9 cellular contexts compared by ENCODE assay signal in genomic region chr9:114397848-114398605, GRCh38. TPM values are rescaled to one million over a fixed set of nuclear protein-coding genes. Genes with fewer than 3 reads are reported as not detected.
DNase-seq lines count a peak whose midpoint lies in the region; ATAC-seq, FAIRE-seq and TF ChIP-seq lines count a peak whose summit lies in the region.
"Had no signal": no experiment of that assay in that cellular context is flagged by ENCODE, and none has a peak within 500 bp of the region (broad histone marks: within the 10 kb centered on the region; RNA-seq: fewer than 3 reads in every experiment).

No MANE protein-coding gene starts in this region.

- H3K27me3 ChIP-seq in HepG2 (ENCODE audit: control insufficient read depth in 1 of 2, insufficient read depth in 2 of 2, low read length in 2 of 2): no peaks in the 10 kb centered on the region

- H3K27me3 Mint-ChIP-seq in activated CD4-positive, alpha-beta T cell treated with anti-CD3 and anti-CD28 coated beads, Interleukin-2, amount 10 ng/mL, durations not matched to agents 7 days and 5 days: no peaks in the 10 kb centered on the region

- no peaks in the 10 kb centered on the region for H3K9me3 ChIP-seq in HepG2 (ENCODE audit: low read length)

- no peak for FAIRE-seq in HepG2 (lab: Jason Lieb, UNC)
- FAIRE-seq: colon had no signal

- H2AFZ ChIP-seq in HepG2 (ENCODE audit: low read length): no peak overlapping the region

- peak overlapping the region; percentile 91 for H3K4me3 Mint-ChIP-seq in activated CD4-positive, alpha-beta T cell treated with anti-CD3 and anti-CD28 coated beads, Interleukin-2, amount 10 ng/mL, durations not matched to agents 7 days and 5 days

- intact Hi-C loops in HepG2 (cut with micrococcal nuclease; ENCODE audit: unreplicated experiment): no loop called here

- H3K27ac Mint-ChIP-seq in activated CD4-positive, alpha-beta T cell treated with anti-CD3 and anti-CD28 coated beads, Interleukin-2, amount 10 ng/mL, durations not matched to agents 7 days and 5 days: peak overlapping the region; percentile 89

- WGBS in HepG2 (ENCODE audit: low lambda C conversion rate): 4% methylated on average over 15 of the region's 66 CpGs

- H3K4me1 Mint-ChIP-seq in activated CD4-positive, alpha-beta T cell treated with anti-CD3 and anti-CD28 coated beads, Interleukin-2, amount 10 ng/mL, durations not matched to agents 7 days and 5 days: peaks cover 55% of the 10 kb centered on the region

- peaks cover 53% of the 10 kb centered on the region for H3K4me1 ChIP-seq in HepG2 (ENCODE audit: insufficient read depth, low read length)

- ATAC-seq in HG03378 (IDR thresholded peaks at IDR 0.05; ENCODE audit: unreplicated experiment) (peak; percentile 77), HepG2 (peak; percentile 85)

- peak; percentile 47 for TF ChIP-seq POLR2A in GM19193 (IDR thresholded peaks at IDR 0.05; ENCODE audit: extremely low read depth, insufficient read depth, insufficient read length)
- 0 out of 4 replicates have a peak, but pooled peaks of 1 of the 2 experiments have one; percentile 15 for TF ChIP-seq POLR2A in HepG2 (IDR thresholded peaks at IDR 0.05; ENCODE audit: insufficient read depth in 1 of 2, low read depth in 2 of 2, low read length in 2 of 2)

- H3K27ac ChIP-seq in HepG2 (ENCODE audit: extremely low read length, insufficient read depth, low read length): peak overlapping the region; percentile 55

- H3K4me2 ChIP-seq in HepG2 (ENCODE audit: low read depth, low read length): peak overlapping the region; percentile 88

- POLR2A ChIA-PET in activated CD4-positive, alpha-beta T cell treated with anti-CD3 and anti-CD28 coated beads, Interleukin-2, amount 10 ng/mL, durations not matched to agents 7 days and 5 days (lab: Charles Lee): interaction anchor here (0.6 to 1.0 kb wide), 4 partner anchors 8 to 26 kb away, joined by 3 to 4 read pairs (median 3); no protein-coding TSS in a partner anchor
- POLR2A ChIA-PET in HepG2 (lab: Yijun Ruan, JAX): interaction anchor here (2.0 to 3.0 kb wide), 2 partner anchors 11 to 189 kb away, joined by 5 to 24 read pairs; partner anchors contain the start of genes AKNA and ATP6V1G1

- peak; percentile 95 for DNase-seq in Ammon's horn (ENCODE audit: low spot score)
- DNase-seq in NCI-H526 (lab: John Stamatoyannopoulos, UW): peak; percentile 70 to 95
- peak; percentile 98 for DNase-seq in activated CD4-positive, alpha-beta T cell treated with anti-CD3 and anti-CD28 coated beads, Interleukin-2, amount 10 ng/mL, durations not matched to agents 7 days and 5 days
- peak; percentile 38 for DNase-seq in cortex of kidney (lab: John Stamatoyannopoulos, UW)
- DNase-seq in HepG2 (ENCODE audit: low spot score): peak; percentile 85
- DNase-seq in stimulated activated CD4-positive, alpha-beta T cell treated with anti-CD3 and anti-CD28 coated beads, Interleukin-2, amount 100 ng/mL, for 48 hours: peak; percentile 95 to 96

- peak overlapping the region; percentile 72 for H3K9ac ChIP-seq in HepG2 (ENCODE audit: insufficient read depth, low read depth, low read length)

- no peaks in the 10 kb centered on the region for H4K20me1 ChIP-seq in HepG2 (ENCODE audit: insufficient read depth, low read length)

- no peaks in the 10 kb centered on the region for H3K36me3 ChIP-seq in HepG2 (replicated peaks in 1 of 2; ENCODE audit: control insufficient read depth in 1 of 2, insufficient read depth in 2 of 2, low read length in 2 of 2)

- peak; percentile 17; the same call in 1 of the 2 replicates for TF ChIP-seq CTCF in HepG2 (CRISPR knock-in tag; IDR thresholded peaks at IDR 0.05)

- CTCF ChIA-PET in activated CD4-positive, alpha-beta T cell treated with anti-CD3 and anti-CD28 coated beads, Interleukin-2, amount 10 ng/mL, durations not matched to agents 7 days and 5 days (lab: Charles Lee): interaction anchor here (1.0 to 4.2 kb wide), 4 partner anchors 9 to 30 kb away, joined by 3 to 45 read pairs (median 3); partner anchors contain the start of gene AKNA
- CTCF ChIA-PET in HepG2 (lab: Yijun Ruan, JAX; ENCODE audit: low intra/inter-chr PET ratio, low total read pairs): no interaction called here

- H3K36me3 Mint-ChIP-seq in activated CD4-positive, alpha-beta T cell treated with anti-CD3 and anti-CD28 coated beads, Interleukin-2, amount 10 ng/mL, durations not matched to agents 7 days and 5 days (ENCODE audit: low read depth): peaks cover 30% of the 10 kb centered on the region

- in situ Hi-C loops in HepG2 (cut with HindIII; ENCODE audit: extremely low pct_ligation_motif_present, low pct_unique_long_range_greater_than_20kb): no loop called here

- H3K4me3 ChIP-seq in HepG2 (replicated peaks in 1 of 3; ENCODE audit: insufficient read depth in 1 of 3, low read depth in 2 of 3, low read length in 3 of 3): peak overlapping the region; percentile 74 to 85 (median 76)

- 0 out of 2 replicates have a peak, but pooled peaks have one; percentile 29 for TF ChIP-seq RAD21 in HepG2 (CRISPR knock-in tag; IDR thresholded peaks at IDR 0.05)

- no TSS peak for BruUV-seq in HepG2 (replicated peaks; lab: Mats Ljungman, UMichigan)

- no peaks in the 10 kb centered on the region for H3K9me3 Mint-ChIP-seq in activated CD4-positive, alpha-beta T cell treated with anti-CD3 and anti-CD28 coated beads, Interleukin-2, amount 10 ng/mL, durations not matched to agents 7 days and 5 days

- no peaks in the 10 kb centered on the region for H3K79me2 ChIP-seq in HepG2 (ENCODE audit: insufficient read depth, low read length)

- TF ChIP-seq EP300 in HepG2 (IDR thresholded peaks at IDR 0.05; ENCODE audit: low read depth in 2 of 2, low read length in 2 of 2) (no peak), HepG2 (CRISPR knock-in tag; IDR thresholded peaks at IDR 0.05; ENCODE audit: borderline replicate concordance) (no peak)

TF ChIP-seq in HepG2, 621 proteins besides CTCF, POLR2A, EP300 and RAD21 (continues in another document):
- TF ChIP-seq REXO4 (CRISPR knock-in tag; IDR thresholded peaks at IDR 0.05; ENCODE audit: borderline replicate concordance): no peak
- no peak for TF ChIP-seq RBAK (CRISPR knock-in tag; IDR thresholded peaks at IDR 0.05)
- no peak for TF ChIP-seq ZNF253 (CRISPR knock-in tag; IDR thresholded peaks at IDR 0.05; ENCODE audit: borderline replicate concordance)
- no peak for TF ChIP-seq ZNF7 (CRISPR knock-in tag; IDR thresholded peaks at IDR 0.05)
- no peak for TF ChIP-seq ZFP91 (CRISPR knock-in tag; IDR thresholded peaks at IDR 0.05; ENCODE audit: borderline replicate concordance)
- TF ChIP-seq SNRNP70 (IDR thresholded peaks at IDR 0.05; ENCODE audit: low read depth, low read length): no peak
- TF ChIP-seq NONO (IDR thresholded peaks at IDR 0.05): no peak
- TF ChIP-seq NONO (CRISPR knock-in tag; conservative IDR thresholded peaks at IDR 0.05): peak; percentile 26; the same call in 1 of the 2 replicates
- TF ChIP-seq BRD4 (CRISPR knock-in tag; IDR thresholded peaks at IDR 0.05): no peak
- no peak for TF ChIP-seq NCOR1 (IDR thresholded peaks at IDR 0.05; ENCODE audit: borderline replicate concordance, low read length)
- 0 out of 2 replicates have a peak, but pooled peaks have one; percentile 29 for TF ChIP-seq ZNF333 (CRISPR knock-in tag; IDR thresholded peaks at IDR 0.05; ENCODE audit: borderline replicate concordance)
- TF ChIP-seq ZIK1 (CRISPR knock-in tag; IDR thresholded peaks at IDR 0.05; ENCODE audit: borderline replicate concordance, low read depth): 0 out of 2 replicates have a peak, but pooled peaks have one; percentile 45

RNA-seq across cellular contexts. Expression of gene AKNA, which starts 10.2 kb away (rescaled TPM):
- total RNA-seq in activated CD4-positive, alpha-beta T cell treated with anti-CD3 and anti-CD28 coated beads, Interleukin-2, amount 10 ng/mL, durations not matched to agents 7 days and 5 days: 100 to 1,000 TPM; 300 to 364 TPM
- 2.5 and 3.1 TPM in 2 replicates for total RNA-seq in HepG2 (2016; rRNA removed; fragmentation: Illumina TruSeq; extraction: Trizol)
- 0.44 and 0.81 TPM in 2 replicates for total RNA-seq in HepG2 (2016; cell fraction: cytosol; rRNA removed; fragmentation: Illumina TruSeq; extraction: Trizol; ENCODE audit: low read depth)
- 2.1 and 3.1 TPM in 2 replicates for total RNA-seq in HepG2 (2016; cell fraction: insoluble cytoplasmic fraction; rRNA removed; fragmentation: Illumina TruSeq; extraction: Trizol)
- 1.4 and 1.9 TPM in 2 replicates for total RNA-seq in HepG2 (2016; cell fraction: membrane; rRNA removed; fragmentation: Illumina TruSeq; extraction: Trizol)
- 2.4 and 2.8 TPM in 2 replicates for total RNA-seq in HepG2 (2016; cell fraction: nucleus; rRNA removed; fragmentation: Illumina TruSeq; extraction: Trizol)
- 3.0 and 4.8 TPM in 2 replicates for polyA plus RNA-seq in HepG2 (2011; rRNA removed)
- 2.1 and 2.5 TPM in 2 replicates for polyA plus RNA-seq in HepG2 (2011; cell fraction: cytosol; rRNA removed)
- polyA plus RNA-seq in HepG2 (2011; cell fraction: nucleus; rRNA removed): 15.0 and 15.5 TPM in 2 replicates
- polyA plus RNA-seq in HepG2 (2012): 4.7 and 7.6 TPM in 2 replicates
- polyA plus RNA-seq in HepG2 (2016; cell fraction: cytosol; fragmentation: Illumina TruSeq; extraction: Trizol; ENCODE audit: low read depth): 0.41 and 0.43 TPM in 2 replicates
- 2.0 and 3.7 TPM in 2 replicates for polyA plus RNA-seq in HepG2 (2016; cell fraction: insoluble cytoplasmic fraction; fragmentation: Illumina TruSeq; extraction: Trizol; ENCODE audit: low read depth)
- polyA plus RNA-seq in HepG2 (2016; cell fraction: membrane; fragmentation: Illumina TruSeq; extraction: Trizol; ENCODE audit: low read depth): 1.1 and 1.4 TPM in 2 replicates
- polyA plus RNA-seq in HepG2 (2016; cell fraction: nucleus; fragmentation: Illumina TruSeq; extraction: Trizol; ENCODE audit: insufficient read depth, low read depth): 6.0 and 6.2 TPM in 2 replicates
- polyA minus RNA-seq in HepG2 (2011; rRNA and poly(A)+ RNA removed; ENCODE audit: low replicate concordance): 7.8 and 7.9 TPM in 2 replicates
- 3.5 and 3.7 TPM in 2 replicates for polyA minus RNA-seq in HepG2 (2011; cell fraction: cytosol; rRNA and poly(A)+ RNA removed)
- 12.0 and 15.4 TPM in 2 replicates for polyA minus RNA-seq in HepG2 (2011; cell fraction: nucleus; rRNA and poly(A)+ RNA removed)

Comparison
In these comparisons a context has a peak if more than half of its experiments do, and no peak if none do; other contexts are left out.
1. Peak in every context shown above with its lines: DNase-seq, ATAC-seq, H3K4me3 ChIP-seq and H3K27ac ChIP-seq.
2. DNase-seq: peak in every context shown above with its lines; median percentile 98 in activated CD4-positive, alpha-beta T cell treated with anti-CD3 and anti-CD28 coated beads, Interleukin-2, amount 10 ng/mL, durations not matched to agents 7 days and 5 days; 96 in stimulated activated CD4-positive, alpha-beta T cell treated with anti-CD3 and anti-CD28 coated beads, Interleukin-2, amount 100 ng/mL, for 48 hours; 95 in Ammon's horn; 85 in HepG2; 82 in NCI-H526; 38 in cortex of kidney.
3. RNA of gene AKNA, which starts 10.2 kb away (total RNA-seq): 300 to 364 TPM in activated CD4-positive, alpha-beta T cell treated with anti-CD3 and anti-CD28 coated beads, Interleukin-2, amount 10 ng/mL, durations not matched to agents 7 days and 5 days; 0.44 to 3.1 TPM in HepG2; every median in the first group is over 10 times any median in the second.